In the genomic region with DNA sequence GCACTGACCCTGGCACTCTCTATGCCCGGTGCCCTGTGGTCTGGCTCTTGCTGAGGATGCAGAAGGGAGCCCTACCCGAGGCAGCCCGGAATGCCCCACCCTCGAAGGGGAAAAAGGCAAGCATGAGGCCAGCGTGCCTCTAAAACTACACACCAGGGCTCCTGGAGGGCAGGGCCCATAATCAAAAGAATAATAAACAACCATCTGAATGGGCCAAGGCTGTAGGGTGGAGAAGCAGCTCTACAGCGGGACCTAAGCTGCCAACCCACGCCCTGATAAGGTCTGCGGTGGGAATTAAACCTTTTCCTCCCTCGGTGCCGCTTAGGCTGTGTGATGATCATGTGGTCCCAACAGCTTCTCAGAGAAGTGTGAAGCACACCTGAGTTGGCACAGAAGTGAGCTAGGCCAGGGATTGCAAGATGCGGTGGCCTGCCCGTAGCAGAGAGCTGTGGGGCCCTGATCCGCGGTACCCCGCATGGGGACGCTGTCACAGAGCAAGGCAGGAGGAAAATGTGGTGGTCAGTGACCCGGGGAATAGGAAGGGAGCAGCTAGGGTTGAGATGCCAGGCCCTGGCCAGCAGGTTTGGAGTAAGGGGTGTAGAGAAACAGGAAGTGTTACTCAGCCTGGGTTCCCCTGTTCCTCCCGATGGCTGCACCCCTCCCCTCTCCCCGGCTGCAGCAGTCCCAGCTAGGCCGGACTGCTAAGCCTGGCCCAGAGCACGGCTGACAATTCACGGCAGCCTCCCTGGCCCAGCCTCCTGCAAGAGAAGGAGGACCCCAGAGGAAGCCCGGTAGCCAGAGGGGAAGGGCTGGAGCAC, we compare ENCODE assay signal across 9 cellular contexts. TPM values are rescaled to one million over a fixed set of nuclear protein-coding genes. Genes with fewer than 3 reads are reported as not detected.
DNase-seq lines count a peak whose midpoint lies in the region; ATAC-seq, FAIRE-seq and TF ChIP-seq lines count a peak whose summit lies in the region.
"Had no signal": no experiment of that assay in that cellular context is flagged by ENCODE, and none has a peak within 500 bp of the region (broad histone marks: within the 10 kb centered on the region; RNA-seq: fewer than 3 reads in every experiment).

No MANE protein-coding gene starts in this region.

- H3K9me2 ChIP-seq in hepatocyte (replicated peaks; ENCODE audit: insufficient read depth), result no peaks in the 10 kb centered on the region

- BruUV-seq in A673 (replicated peaks; lab: Mats Ljungman, UMichigan), result no TSS peak

- no peaks in the 10 kb centered on the region for H4K20me1 ChIP-seq in hepatocyte (ENCODE audit: insufficient read depth, poor library complexity, severe bottlenecking)

- peaks cover 8% of the 10 kb centered on the region for H3K36me3 ChIP-seq in A673 (ENCODE audit: insufficient read depth, low read length, poor library complexity, severe bottlenecking)
- no peaks in the 10 kb centered on the region for H3K36me3 ChIP-seq in hepatocyte (replicated peaks; ENCODE audit: insufficient read depth, low read depth)

- TF ChIP-seq CTCF in A673 (conservative IDR thresholded peaks at IDR 0.05; ENCODE audit: low read depth, low read length) (no peak), hepatocyte (IDR thresholded peaks at IDR 0.05; ENCODE audit: poor library complexity) (no peak)

- peaks cover 18% of the 10 kb centered on the region for H3K36me3 Mint-ChIP-seq in T-helper 2 cell treated with Interferon-gamma antibody and Interleukin-4, amounts not matched to agents 5 μg/mL and 100 μg/mL, for 36 hours (ENCODE audit: low read depth)

- H3K27ac Mint-ChIP-seq in T-helper 2 cell treated with Interferon-gamma antibody and Interleukin-4, amounts not matched to agents 5 μg/mL and 100 μg/mL, for 36 hours, result peak overlapping the region; percentile 82

- no peaks in the 10 kb centered on the region for H3K9me3 Mint-ChIP-seq in T-helper 2 cell treated with Interferon-gamma antibody and Interleukin-4, amounts not matched to agents 5 μg/mL and 100 μg/mL, for 36 hours

- POLR2A ChIA-PET in A673 (lab: Charles Lee; ENCODE audit: low non-redundant PET), result interaction anchor here (0.6 kb wide), 1 partner anchor 16 kb away, joined by 3 read pairs; no protein-coding TSS in a partner anchor

- no peak overlapping the region for H2AFZ ChIP-seq in hepatocyte

- no peak for ATAC-seq in GM18907 (IDR thresholded peaks at IDR 0.05; ENCODE audit: unreplicated experiment)

- DNase-seq in A673 (ENCODE audit: low spot score) (no peak), GM19239 (ENCODE audit: insufficient read length, low spot score) (no peak), hepatocyte (ENCODE audit: low spot score) (no peak), AML-193 (lab: John Stamatoyannopoulos, UW) (no peak), CD1c-positive myeloid dendritic cell (ENCODE audit: extremely low spot score) (no peak)
- no peak for DNase-seq in T-helper 2 cell treated with Interferon-gamma antibody and Interleukin-4, amounts not matched to agents 5 μg/mL and 100 μg/mL, for 36 hours (ENCODE audit: low spot score)
- DNase-seq in stimulated activated CD4-positive, alpha-beta T cell treated with anti-CD3 and anti-CD28 coated beads, Interleukin-2, amount 100 ng/mL, for 24 hours, result no peak

- H3K4me3 ChIP-seq in A673 (ENCODE audit: low read depth, low read length, poor library complexity, severe bottlenecking) (no peak overlapping the region), hepatocyte (no peak overlapping the region)
- H3K4me3 ChIP-seq: coronary artery had no signal

- no peaks in the 10 kb centered on the region for H3K79me2 ChIP-seq in hepatocyte

- peak; percentile 18 for FAIRE-seq in GM19239 (lab: Jason Lieb, UNC)

- H3K4me3 Mint-ChIP-seq in T-helper 2 cell treated with Interferon-gamma antibody and Interleukin-4, amounts not matched to agents 5 μg/mL and 100 μg/mL, for 36 hours, result peak overlapping the region; percentile 50

- no peaks in the 10 kb centered on the region for H3K27me3 ChIP-seq in A673 (replicated peaks; ENCODE audit: insufficient read depth, low read depth, low read length, poor library complexity)
- no peaks in the 10 kb centered on the region for H3K27me3 ChIP-seq in hepatocyte

- peaks cover 34% of the 10 kb centered on the region for H3K4me1 Mint-ChIP-seq in T-helper 2 cell treated with Interferon-gamma antibody and Interleukin-4, amounts not matched to agents 5 μg/mL and 100 μg/mL, for 36 hours (ENCODE audit: low read depth)

- WGBS in hepatocyte (ENCODE audit: low lambda C conversion rate, missing lambda C conversion rate), result 92% methylated on average over 23 of the region's 23 CpGs

- H3K27ac ChIP-seq in A673 (ENCODE audit: low read depth, low read length, poor library complexity, severe bottlenecking), result peak overlapping the region; percentile 69
- H3K27ac ChIP-seq in hepatocyte, result peak overlapping the region; percentile 75

- intact Hi-C loops in A673 (cut with micrococcal nuclease; ENCODE audit: unreplicated experiment), result no loop called here

- H3K27me3 Mint-ChIP-seq in T-helper 2 cell treated with Interferon-gamma antibody and Interleukin-4, amounts not matched to agents 5 μg/mL and 100 μg/mL, for 36 hours (ENCODE audit: low read depth), result no peaks in the 10 kb centered on the region

- H3K4me1 ChIP-seq in A673 (ENCODE audit: insufficient read depth, low read length, poor library complexity, severe bottlenecking) (peaks cover 44% of the 10 kb centered on the region), hepatocyte (ENCODE audit: insufficient read depth) (peaks cover 32% of the 10 kb centered on the region)

- CTCF ChIA-PET in A673 (lab: Charles Lee), result interaction anchor here (1.3 kb wide), 1 partner anchor 14 kb away, joined by 3 read pairs; no protein-coding TSS in a partner anchor

- H3K4me2 ChIP-seq in hepatocyte, result no peak overlapping the region

- H3K9me3 ChIP-seq in A673 (ENCODE audit: low read depth, low read length, poor library complexity, severe bottlenecking) (no peaks in the 10 kb centered on the region), hepatocyte (ENCODE audit: low read depth) (no peaks in the 10 kb centered on the region)

RNA-seq across cellular contexts. Expression of a gene that starts 1.1 kb away (rescaled TPM):
- total RNA-seq in A673 (2021) (0.33 and 0.62 TPM in 2 replicates), hepatocyte (0.43 and 2.6 TPM in 2 replicates)
- polyA plus RNA-seq in hepatocyte, result 0.77 and 0.97 TPM in 2 replicates

RNA-seq across cellular contexts. Expression of a gene that starts 4.8 kb away (rescaled TPM):
- 7.1 and 10.8 TPM in 2 replicates for total RNA-seq in A673 (2021)
- 97.2 and 105 TPM in 2 replicates for total RNA-seq in hepatocyte
- 165 and 213 TPM in 2 replicates for polyA plus RNA-seq in hepatocyte

RNA-seq across cellular contexts. Expression of a gene that starts 13.6 kb away (rescaled TPM):
- 50.8 and 50.9 TPM in 2 replicates for total RNA-seq in A673 (2021)
- total RNA-seq in hepatocyte, result 23.0 and 26.0 TPM in 2 replicates
- polyA plus RNA-seq in hepatocyte, result 39.0 and 46.8 TPM in 2 replicates

RNA-seq across cellular contexts. Expression of a gene that starts 38.2 kb away (rescaled TPM):
- 26.4 and 27.1 TPM in 2 replicates for total RNA-seq in A673 (2021)
- total RNA-seq in hepatocyte, result 25.6 and 26.4 TPM in 2 replicates
- polyA plus RNA-seq in hepatocyte, result 23.8 and 25.4 TPM in 2 replicates

RNA-seq across cellular contexts. Expression of a gene that starts 38.6 kb away (rescaled TPM):
- total RNA-seq in A673 (2021), result 34.5 and 37.1 TPM in 2 replicates
- total RNA-seq in hepatocyte, result 18.3 and 36.5 TPM in 2 replicates
- polyA plus RNA-seq in hepatocyte, result 53.9 and 59.2 TPM in 2 replicates
